8 cellular contexts compared by ENCODE assay signal in genomic region chr3:127628788-127629456, GRCh38. TPM values are rescaled to one million over a fixed set of nuclear protein-coding genes. Genes with fewer than 3 reads are reported as not detected.
A peak's percentile ranks its signal among the peaks of the same experiment; 100 is the strongest.
DNase-seq lines count a peak whose midpoint lies in the region; ATAC-seq and TF ChIP-seq lines count a peak whose summit lies in the region.

TSS of gene PODXL2 (plus strand) at chr3:127629185. CDS start at chr3:127629220, 35 bp downstream.

- peaks cover 28% of the 10 kb centered on the region for H3K27me3 Mint-ChIP-seq in activated T-cell treated with anti-CD3 and anti-CD28 coated beads, Interleukin-2, amount 50 U/mL, for 4 hours (ENCODE audit: low read depth)

- no peaks in the 10 kb centered on the region for H3K36me3 Mint-ChIP-seq in activated T-cell treated with anti-CD3 and anti-CD28 coated beads, Interleukin-2, amount 50 U/mL, for 4 hours (ENCODE audit: insufficient read depth)

- H3K9ac ChIP-seq in fibroblast of lung (ENCODE audit: insufficient read depth, low read length), result no peak within 1 kb of the TSS

- DNase-seq in BJ (ENCODE audit: low read depth) (no peak), GM19238 (ENCODE audit: insufficient read length, low spot score) (peak; percentile 60), NCI-H2196 (lab: John Stamatoyannopoulos, UW; ENCODE audit: unreplicated experiment) (peak; percentile 95), fibroblast of lung (ENCODE audit: low read depth in 2 of 2) (peak; percentile 43 to 70), myocyte (ENCODE audit: low read depth) (peak; percentile 62), testis (peak; percentile 64)
- peak; percentile 30 for DNase-seq in activated T-cell treated with anti-CD3 and anti-CD28 coated beads, Interleukin-2, amount 50 U/mL, for 4 hours

- H3K4me1 ChIP-seq in fibroblast of lung (ENCODE audit: control insufficient read depth, extremely low read depth, insufficient read depth, low read length) (peaks cover 3% of the 10 kb centered on the region), testis (peaks cover 7% of the 10 kb centered on the region)

- no peaks in the 10 kb centered on the region for H3K79me2 ChIP-seq in fibroblast of lung (ENCODE audit: control insufficient read depth, insufficient read depth, low read length)

- H3K36me3 ChIP-seq in BJ (ENCODE audit: control insufficient read depth, insufficient read depth, low read length), result no peaks in the 10 kb centered on the region
- H3K36me3 ChIP-seq in fibroblast of lung (ENCODE audit: control insufficient read depth, insufficient read depth, low read length), result no peaks in the 10 kb centered on the region
- H3K36me3 ChIP-seq in testis (ENCODE audit: low read depth, missing control alignments), result no peaks in the 10 kb centered on the region

- H3K4me1 Mint-ChIP-seq in activated T-cell treated with anti-CD3 and anti-CD28 coated beads, Interleukin-2, amount 50 U/mL, for 4 hours (ENCODE audit: low read depth), result peaks cover 37% of the 10 kb centered on the region

- H3K4me2 ChIP-seq in fibroblast of lung (ENCODE audit: extremely low read depth, insufficient read depth, low read length), result peak within 1 kb of the TSS; percentile 88

- no peaks in the 10 kb centered on the region for H3K9me3 Mint-ChIP-seq in activated T-cell treated with anti-CD3 and anti-CD28 coated beads, Interleukin-2, amount 50 U/mL, for 4 hours

- 5 to 42% methylated on average over 4 to 55 of the region's 104 CpGs for whole genome bisulfite sequencing in testis, 2 donors

- POLR2A ChIA-PET in BJ (lab: Charles Lee), result no interaction called here

- H2AFZ ChIP-seq in fibroblast of lung (ENCODE audit: low read length), result no peak within 1 kb of the TSS

- CTCF ChIA-PET in BJ (lab: Yijun Ruan, JAX), result interaction anchor here (0.5 to 0.9 kb wide), 2 partner anchors 24 to 305 kb away, joined by 3 read pairs; no protein-coding TSS in a partner anchor

- H3K4me3 ChIP-seq in BJ (ENCODE audit: low read depth, low read length), result peak within 1 kb of the TSS; percentile 34
- peak within 1 kb of the TSS; percentile 23 to 44 (median 35) for H3K4me3 ChIP-seq in fibroblast of lung (replicated peaks in 1 of 4; ENCODE audit: control extremely low read depth in 1 of 4, insufficient read depth in 1 of 4, low read depth in 3 of 4, low read length in 4 of 4)
- peak within 1 kb of the TSS; percentile 56 to 61 for H3K4me3 ChIP-seq in testis

- peak; percentile 57 to 70 for ATAC-seq in activated T-cell treated with anti-CD3 and anti-CD28 coated beads, Interleukin-2, amount 50 U/mL, for 4 hours
- no peak for ATAC-seq in GM18870 (IDR thresholded peaks at IDR 0.05; ENCODE audit: unreplicated experiment)

- peaks cover 2% of the 10 kb centered on the region for H4K20me1 ChIP-seq in fibroblast of lung (ENCODE audit: control insufficient read depth, extremely low read depth, insufficient read depth, low read length)

- peak within 1 kb of the TSS; percentile 79 for H3K4me3 Mint-ChIP-seq in activated T-cell treated with anti-CD3 and anti-CD28 coated beads, Interleukin-2, amount 50 U/mL, for 4 hours

- TF ChIP-seq CTCF in BJ (IDR thresholded peaks at IDR 0.05; ENCODE audit: insufficient read depth, low read depth, low read length) (no peak), fibroblast of lung (conservative IDR thresholded peaks at IDR 0.05 in 1 of 2, IDR thresholded peaks at IDR 0.05 in 1 of 2; ENCODE audit: low read depth in 1 of 2, low read length in 2 of 2) (no peak), testis (IDR thresholded peaks at IDR 0.05) (no peak)

- intact Hi-C loops in testis (cut with DNase I; ENCODE audit: low total_unique reads), result no loop called here

- H3K9me3 ChIP-seq in fibroblast of lung (ENCODE audit: control insufficient read depth, insufficient read depth, low read depth, low read length) (no peaks in the 10 kb centered on the region), testis (no peaks in the 10 kb centered on the region)

- no peak for TF ChIP-seq POLR2A in testis (IDR thresholded peaks at IDR 0.05)

- H3K27ac ChIP-seq in fibroblast of lung (ENCODE audit: insufficient read depth, low read length), result no peak within 1 kb of the TSS
- no peak within 1 kb of the TSS for H3K27ac ChIP-seq in testis

- peaks cover 31% of the 10 kb centered on the region for H3K27me3 ChIP-seq in BJ (ENCODE audit: control insufficient read depth, insufficient read depth, low read length)
- peaks cover 30% of the 10 kb centered on the region for H3K27me3 ChIP-seq in fibroblast of lung (ENCODE audit: control insufficient read depth, insufficient read depth, low read length)
- no peaks in the 10 kb centered on the region for H3K27me3 ChIP-seq in testis

RNA-seq across cellular contexts. Expression of gene PODXL2, which starts in this region (rescaled TPM):
- polyA plus RNA-seq in BJ (2011; rRNA removed), result 2.6 and 3.4 TPM in 2 replicates
- polyA minus RNA-seq in BJ (2011; rRNA and poly(A)+ RNA removed), result 0.72 and 1.2 TPM in 2 replicates
- total RNA-seq in activated T-cell treated with anti-CD3 and anti-CD28 coated beads, Interleukin-2, amount 50 U/mL, for 4 hours, result 1 to 10 TPM; 3.4 to 5.9 (median 4.3) TPM
- 0.50 and 0.77 TPM in 2 replicates for total RNA-seq in fibroblast of lung
- polyA plus RNA-seq in fibroblast of lung, result 0.98 and 1.7 TPM in 2 replicates
- 1.1 and 1.9 TPM in 2 replicates for polyA plus RNA-seq in fibroblast of lung (2012)
- polyA minus RNA-seq in fibroblast of lung (ENCODE audit: low replicate concordance), result 0.16 and 1.8 TPM in 2 replicates
- total RNA-seq in myocyte, result 4.8 and 5.5 TPM in 2 replicates
- 2.9 TPM for polyA plus RNA-seq in myocyte (2012)
- 10 to 100 TPM; 71.9 to 88.8 TPM for total RNA-seq in testis
- 51.3 TPM for polyA plus RNA-seq in testis (ENCODE audit: insufficient read depth, low read depth, low replicate concordance)

Comparison
In these comparisons a context has a peak if more than half of its experiments do, and no peak if none do; other contexts are left out.
1. RNA of gene PODXL2 (total RNA-seq): 71.9 to 88.8 TPM in testis; 4.8 to 5.5 TPM in myocyte, 3.4 to 5.9 TPM in activated T-cell treated with anti-CD3 and anti-CD28 coated beads, Interleukin-2, amount 50 U/mL, for 4 hours and 0.50 to 0.77 TPM in fibroblast of lung; every median in the first group is over 10 times any median in the second.
2. RNA of gene PODXL2 (polyA plus RNA-seq): 51.3 TPM in testis (single experiment); 2.6 to 3.4 TPM in BJ and 0.98 to 1.9 TPM in fibroblast of lung; every median in the first group is over 10 times any median in the second.
3. Peak in every context shown above with its lines, with median percentiles within 50 percentile points of each other: H3K4me3 ChIP-seq.